8 cellular contexts compared by ENCODE assay signal in genomic region chr6:111804627-111805235, GRCh38.
DNase-seq lines count a peak whose midpoint lies in the region; ATAC-seq, FAIRE-seq and TF ChIP-seq lines count a peak whose summit lies in the region.

No MANE protein-coding gene starts in this region.

- CTCF ChIA-PET in K562 (lab: Yijun Ruan, JAX; ENCODE audit: low intra/inter-chr PET ratio): no interaction called here

- TF ChIP-seq RAD21 in K562 (CRISPR knock-in tag; conservative IDR thresholded peaks at IDR 0.05 in 1 of 2, IDR thresholded peaks at IDR 0.05 in 1 of 2): peak; percentile 30 to 37; a peak in 3 of 4 replicates

- peaks cover 22% of the 10 kb centered on the region for H3K79me1 ChIP-seq in mesenchymal stem cell (replicated peaks; ENCODE audit: low read length, poor library complexity, severe bottlenecking)

- no peaks in the 10 kb centered on the region; a peak in 2 of 5 replicates for H3K27me3 ChIP-seq in K562 (ENCODE audit: control insufficient read depth in 2 of 2, insufficient read depth in 2 of 2, low read length in 2 of 2)
- H3K27me3 ChIP-seq in mesenchymal stem cell (ENCODE audit: control insufficient read depth in 1 of 2, insufficient read depth in 1 of 2, low read length in 2 of 2): no peaks in the 10 kb centered on the region
- no peaks in the 10 kb centered on the region for H3K27me3 ChIP-seq in stomach

- no peak overlapping the region for H3K9ac ChIP-seq in K562 (ENCODE audit: insufficient read depth in 1 of 2, low read depth in 2 of 2, low read length in 2 of 2)
- peak overlapping the region; percentile 81 for H3K9ac ChIP-seq in mesenchymal stem cell (ENCODE audit: low read length)

- peak overlapping the region; percentile 1 for H4K91ac ChIP-seq in mesenchymal stem cell (ENCODE audit: low read length)

- TF ChIP-seq CTCF in GM13977 (IDR thresholded peaks at IDR 0.05; ENCODE audit: extremely low read depth, insufficient read depth, missing control alignments): peak; percentile 4
- TF ChIP-seq CTCF in K562 (IDR thresholded peaks at IDR 0.05 in 2 of 3, conservative IDR thresholded peaks at IDR 0.05 in 1 of 3; ENCODE audit: insufficient read depth in 2 of 3, low read depth in 1 of 3, low read length in 3 of 3): no peak; a peak in 1 of 6 replicates
- no peak for TF ChIP-seq CTCF in stomach (IDR thresholded peaks at IDR 0.05)

- H2BK120ac ChIP-seq in mesenchymal stem cell (ENCODE audit: low read depth, low read length): no peak overlapping the region

- peak overlapping the region; percentile 44; the same call in 1 of the 2 replicates for H3K4me2 ChIP-seq in K562 (ENCODE audit: insufficient read depth, low read length)
- H3K4me2 ChIP-seq in mesenchymal stem cell (ENCODE audit: low read length, poor library complexity, severe bottlenecking): no peak overlapping the region

- in situ Hi-C loops in GM13977 (cut with MboI; ENCODE audit: low pct_unique_long_range_greater_than_20kb, low sequenced_read_pairs, unreplicated experiment): no loop called here
- in situ Hi-C loops in K562 (cut with MboI): no loop called here

- H3K4me1 ChIP-seq in K562 (replicated peaks in 1 of 2; ENCODE audit: control insufficient read depth in 2 of 2, insufficient read depth in 2 of 2, low read length in 2 of 2) (peaks cover 0 to 26% of the 10 kb centered on the region in 2 experiments; a peak in 3 of 5 replicates), mesenchymal stem cell (ENCODE audit: control insufficient read depth, insufficient read depth, low read depth, low read length) (peaks cover 27% of the 10 kb centered on the region), stomach (peaks cover 17 to 57% (median 39%) of the 10 kb centered on the region in 4 donors)

- peak overlapping the region; percentile 83 for H2AK5ac ChIP-seq in mesenchymal stem cell (ENCODE audit: low read length, severe bottlenecking)

- peak overlapping the region; percentile 8 to 59 for H2BK12ac ChIP-seq in mesenchymal stem cell (ENCODE audit: low read length in 2 of 2)

- FAIRE-seq in K562 (lab: Jason Lieb, UNC): peak; percentile 90

- no peaks in the 10 kb centered on the region for H3K79me2 ChIP-seq in K562 (ENCODE audit: control insufficient read depth, insufficient read depth, low read length)

- H3K18ac ChIP-seq in mesenchymal stem cell (ENCODE audit: low read depth in 1 of 2, low read length in 2 of 2): peak overlapping the region in 1 of 2 experiments; percentile 37

- POLR2A ChIA-PET in K562 (lab: Yijun Ruan, JAX): interaction anchor here (0.6 to 1.6 kb wide), 3 partner anchors 9 to 54 kb away, joined by 3 to 6 read pairs (median 4); no protein-coding TSS in a partner anchor

- H3K9me3 ChIP-seq in K562 (replicated peaks; ENCODE audit: control insufficient read depth, insufficient read depth, low read depth, low read length) (no peaks in the 10 kb centered on the region), mesenchymal stem cell (ENCODE audit: control insufficient read depth, low read length) (no peaks in the 10 kb centered on the region), stomach (no peaks in the 10 kb centered on the region)

- no peaks in the 10 kb centered on the region for H4K20me1 ChIP-seq in K562 (replicated peaks; ENCODE audit: control insufficient read depth, insufficient read depth, low read length)

- H2AFZ ChIP-seq in K562 (ENCODE audit: low read depth, low read length): no peak overlapping the region
- no peak overlapping the region for H2AFZ ChIP-seq in mesenchymal stem cell (ENCODE audit: low read depth, low read length)

- TF ChIP-seq POLR2A in K562 (conservative IDR thresholded peaks at IDR 0.05) (no peak), stomach (IDR thresholded peaks at IDR 0.05) (no peak)

- H3K4ac ChIP-seq in mesenchymal stem cell (ENCODE audit: low read depth in 1 of 2, low read length in 2 of 2): peak overlapping the region in 1 of 2 experiments; percentile 7

- H3K27ac ChIP-seq in K562 (ENCODE audit: extremely low read depth, low read depth, low read length) (peak overlapping the region; percentile 25; the same call in 1 of the 3 replicates), mesenchymal stem cell (ENCODE audit: low read length, poor library complexity, severe bottlenecking) (peak overlapping the region; percentile 60), stomach (peak overlapping the region; percentile 38 to 81 (median 64))

- H2BK5ac ChIP-seq in mesenchymal stem cell (ENCODE audit: low read depth, low read length, poor library complexity, severe bottlenecking): peak overlapping the region; percentile 37

- no TSS peak for BruUV-seq in K562 (replicated peaks; lab: Mats Ljungman, UMichigan)

- 1% methylated on average over 8 of the region's 8 CpGs for WGBS in K562 (ENCODE audit: insufficient coverage, low coverage, missing lambda C conversion rate)
- WGBS in mesenchymal stem cell: 73% methylated on average over 8 of the region's 8 CpGs
- 32 to 51% (median 35%) methylated on average over 8 of the region's 8 CpGs for WGBS in stomach, 5 donors

- DNase-seq in GM13977 (ENCODE audit: low spot score) (peak; percentile 28), T follicular helper cell (ENCODE audit: low read depth) (peak; percentile 65), K562 (ENCODE audit: extremely low read depth in 1 of 4, low spot score in 3 of 4) (peak; percentile 69 to 89 (median 76)), mesenchymal stem cell (peak; percentile 89), stomach (peak; percentile 36), SK-N-DZ (ENCODE audit: low spot score) (no peak), epidermal melanocyte (ENCODE audit: insufficient read length, low spot score) (no peak)

- no peak overlapping the region for H3K23ac ChIP-seq in mesenchymal stem cell (ENCODE audit: low read length in 2 of 2)

- H2BK15ac ChIP-seq in mesenchymal stem cell (ENCODE audit: low read depth, poor library complexity, severe bottlenecking): no peak overlapping the region

- intact Hi-C loops in K562 (cut with micrococcal nuclease): loop anchor here (5.0 kb wide), 2 partner anchors 68 to 193 kb away; partner anchors contain the start of gene FYN
- intact Hi-C loops in stomach (cut with DNase I; ENCODE audit: low total_unique reads): loop anchor here (10.0 kb wide), 1 partner anchor 340 kb away; no protein-coding TSS in a partner anchor

- H3K36me3 ChIP-seq in K562 (ENCODE audit: control insufficient read depth, insufficient read depth, low read length): no peaks in the 10 kb centered on the region
- H3K36me3 ChIP-seq in mesenchymal stem cell (ENCODE audit: control insufficient read depth in 1 of 2, insufficient read depth in 2 of 2, low read depth in 1 of 2, low read length in 2 of 2): peaks cover 4 to 8% of the 10 kb centered on the region in 2 experiments
- no peaks in the 10 kb centered on the region for H3K36me3 ChIP-seq in stomach

- no peak overlapping the region for H3K14ac ChIP-seq in mesenchymal stem cell (ENCODE audit: low read length in 2 of 2)

- TF ChIP-seq EP300 in K562 (IDR thresholded peaks at IDR 0.05; ENCODE audit: low read length): peak; percentile 83
- no peak for TF ChIP-seq EP300 in stomach (IDR thresholded peaks at IDR 0.05)

- H3K4me3 ChIP-seq in K562 (no peak overlapping the region), mesenchymal stem cell (ENCODE audit: insufficient read depth in 1 of 2, low read depth in 1 of 2, low read length in 2 of 2) (no peak overlapping the region), stomach (no peak overlapping the region)

- ATAC-seq in HG02642 (IDR thresholded peaks at IDR 0.05; ENCODE audit: poor library complexity, unreplicated experiment) (peak; percentile 70), K562 (peak; percentile 85)

- H4K8ac ChIP-seq in mesenchymal stem cell (ENCODE audit: low read length): no peak overlapping the region

- H3K9me1 ChIP-seq in K562 (ENCODE audit: control insufficient read depth, insufficient read depth, low read length): no peaks in the 10 kb centered on the region

TF ChIP-seq in K562, 482 proteins besides CTCF, POLR2A, EP300 and RAD21 (continues in another document):
- no peak for TF ChIP-seq JUNB (CRISPR knock-in tag; conservative IDR thresholded peaks at IDR 0.05)
- no peak for TF ChIP-seq NR2F6 (CRISPR knock-in tag; IDR thresholded peaks at IDR 0.05)
- TF ChIP-seq XRCC5 (IDR thresholded peaks at IDR 0.05; ENCODE audit: low read depth, low read length): no peak
- TF ChIP-seq CREBBP (IDR thresholded peaks at IDR 0.05; ENCODE audit: low read depth, low read length): no peak
- TF ChIP-seq ZNF57 (CRISPR knock-in tag; IDR thresholded peaks at IDR 0.05): no peak
- TF ChIP-seq FOXP1 (CRISPR knock-in tag; IDR thresholded peaks at IDR 0.05): no peak
- TF ChIP-seq KHSRP (IDR thresholded peaks at IDR 0.05): no peak
- TF ChIP-seq ZNF785 (CRISPR knock-in tag; IDR thresholded peaks at IDR 0.05): no peak
- TF ChIP-seq STAT5A (IDR thresholded peaks at IDR 0.05; ENCODE audit: borderline replicate concordance, low read length): peak; percentile 84
- no peak for TF ChIP-seq ZNF124 (CRISPR knock-in tag; IDR thresholded peaks at IDR 0.05)
- TF ChIP-seq RBM25 (IDR thresholded peaks at IDR 0.05; ENCODE audit: low read depth, low read length, severe bottlenecking): no peak
- TF ChIP-seq NR3C1 (CRISPR knock-in tag; IDR thresholded peaks at IDR 0.05): no peak

Comparison
In these comparisons a context has a peak if more than half of its experiments do, and no peak if none do; other contexts are left out.
1. DNase-seq: peak in GM13977 (single experiment), T follicular helper cell (single experiment), K562 (4 of 4), mesenchymal stem cell (single experiment) and stomach (single experiment); none in SK-N-DZ (single experiment) and epidermal melanocyte (single experiment).
2. Peak in every context shown above with its lines, with median percentiles within 50 percentile points of each other: H3K27ac ChIP-seq.